ENCODE assay signal across 15 cellular contexts in genomic region chr6:128632131-128632530, GRCh38.
"Had no signal": no experiment of that assay in that cellular context is flagged by ENCODE, and none has a peak within 500 bp of the region (broad histone marks: within the 10 kb centered on the region; RNA-seq: fewer than 3 reads in every experiment).

No MANE protein-coding gene starts in this region.

- H3K36me3 Mint-ChIP-seq: immature natural killer cell had no signal

- H3K4me1 Mint-ChIP-seq: activated CD4-positive, alpha-beta T cell treated with anti-CD3 and anti-CD28 coated beads, Interleukin-2, amount 10 ng/mL, durations not matched to agents 7 days and 5 days; activated T-helper 17 cell treated with anti-CD3 and anti-CD28 coated beads, Interleukin-2, amount 50 U/mL, for 72 hours; central memory CD8-positive, alpha-beta T cell; immature natural killer cell had no signal

- H3K9me3 ChIP-seq: left lung, testis had no signal

- DNase-seq: activated CD4-positive, alpha-beta T cell treated with anti-CD3 and anti-CD28 coated beads, Interleukin-2, amount 10 ng/mL, durations not matched to agents 7 days and 5 days; activated CD4-positive, CD25-positive, alpha-beta regulatory T cell; activated naive CD4-positive, alpha-beta T cell treated with anti-CD3 and anti-CD28 coated beads for 36 hours; activated T-cell treated with anti-CD3 and anti-CD28 coated beads for 4 hours; cortex of kidney; effector memory CD4-positive, alpha-beta T cell; immature natural killer cell; left lung; mesenchymal stem cell; stimulated activated CD4-positive, alpha-beta T cell treated with anti-CD3 and anti-CD28 coated beads, Interleukin-2, amount 100 ng/mL, for 48 hours; testis had no signal

- H3K36me3 ChIP-seq: left lung had no signal

- H3K27ac Mint-ChIP-seq: activated CD4-positive, alpha-beta T cell treated with anti-CD3 and anti-CD28 coated beads, Interleukin-2, amount 10 ng/mL, durations not matched to agents 7 days and 5 days; activated naive CD4-positive, alpha-beta T cell treated with anti-CD3 and anti-CD28 coated beads for 36 hours; activated T-helper 17 cell treated with anti-CD3 and anti-CD28 coated beads, Interleukin-2, amount 50 U/mL, for 72 hours; immature natural killer cell; stimulated activated naive CD8-positive, alpha-beta T cell treated with anti-CD3 and anti-CD28 coated beads, Interleukin-15, Interleukin-2, amounts not matched to agents 100 ng/mL and 50 ng/mL, for 24 hours had no signal

- H3K27me3 ChIP-seq: left lung, testis had no signal

- ATAC-seq: activated T-helper 17 cell treated with anti-CD3 and anti-CD28 coated beads, Interleukin-2, amount 50 U/mL, for 72 hours; left lung; sciatic nerve had no signal

- H3K9me3 Mint-ChIP-seq: activated CD4-positive, alpha-beta T cell treated with anti-CD3 and anti-CD28 coated beads, Interleukin-2, amount 10 ng/mL, durations not matched to agents 7 days and 5 days; activated naive CD4-positive, alpha-beta T cell treated with anti-CD3 and anti-CD28 coated beads for 36 hours; activated T-helper 17 cell treated with anti-CD3 and anti-CD28 coated beads, Interleukin-2, amount 50 U/mL, for 72 hours; central memory CD8-positive, alpha-beta T cell; stimulated activated naive CD8-positive, alpha-beta T cell treated with anti-CD3 and anti-CD28 coated beads, Interleukin-15, Interleukin-2, amounts not matched to agents 100 ng/mL and 50 ng/mL, for 24 hours had no signal

- H3K4me1 ChIP-seq: left lung, testis had no signal

- H3K27ac ChIP-seq: left lung, testis had no signal

- H3K27me3 Mint-ChIP-seq: activated T-helper 17 cell treated with anti-CD3 and anti-CD28 coated beads, Interleukin-2, amount 50 U/mL, for 72 hours had no signal

- H3K4me3 ChIP-seq: left lung, testis had no signal

- H3K4me3 Mint-ChIP-seq: activated CD4-positive, alpha-beta T cell treated with anti-CD3 and anti-CD28 coated beads, Interleukin-2, amount 10 ng/mL, durations not matched to agents 7 days and 5 days; activated naive CD4-positive, alpha-beta T cell treated with anti-CD3 and anti-CD28 coated beads for 36 hours; activated T-helper 17 cell treated with anti-CD3 and anti-CD28 coated beads, Interleukin-2, amount 50 U/mL, for 72 hours; central memory CD8-positive, alpha-beta T cell; immature natural killer cell; stimulated activated naive CD8-positive, alpha-beta T cell treated with anti-CD3 and anti-CD28 coated beads, Interleukin-15, Interleukin-2, amounts not matched to agents 100 ng/mL and 50 ng/mL, for 24 hours had no signal
